11 cellular contexts compared by ENCODE assay signal in the genomic region with DNA sequence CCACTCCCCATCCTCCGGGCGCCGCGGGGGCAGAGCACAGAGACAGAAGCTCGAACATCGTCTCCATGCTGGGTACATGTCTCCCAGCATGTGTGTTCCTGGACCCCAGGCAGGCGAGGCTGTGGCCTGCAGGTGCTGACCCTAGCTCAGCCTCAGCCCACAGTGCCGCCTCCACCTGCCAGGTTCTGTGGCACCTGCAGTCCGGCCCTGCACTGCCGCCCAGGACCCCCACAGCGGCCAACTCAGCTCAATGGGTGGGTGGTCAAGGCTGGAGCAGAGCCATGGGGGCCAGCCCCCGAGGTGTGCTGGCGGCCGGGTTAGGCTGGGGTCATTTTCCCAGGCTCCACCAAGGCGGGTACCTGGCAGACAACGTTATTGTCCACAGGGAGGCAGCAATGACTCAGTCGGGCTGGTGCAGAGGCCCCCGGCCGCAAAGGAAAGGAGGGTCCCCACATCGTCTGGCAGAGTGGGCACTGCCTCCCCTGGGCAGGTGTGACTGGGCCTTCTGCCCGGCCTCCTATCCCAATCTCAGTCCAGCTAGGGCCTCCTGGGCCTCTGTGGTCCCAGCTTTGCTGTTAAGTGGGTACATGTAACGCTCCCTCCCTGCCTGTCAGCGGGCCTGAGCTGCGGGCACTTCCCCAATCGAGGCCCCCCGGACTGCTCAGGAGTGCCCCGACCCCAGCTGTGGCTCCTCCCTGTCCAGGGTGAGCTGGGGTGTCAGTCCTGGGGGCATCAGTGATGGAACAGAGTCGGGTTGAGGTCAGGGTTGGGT. TPM values are rescaled to one million over a fixed set of nuclear protein-coding genes. Genes with fewer than 3 reads are reported as not detected.
DNase-seq lines count a peak whose midpoint lies in the region; ATAC-seq and TF ChIP-seq lines count a peak whose summit lies in the region.
"Had no signal": no experiment of that assay in that cellular context is flagged by ENCODE, and none has a peak within 500 bp of the region (broad histone marks: within the 10 kb centered on the region; RNA-seq: fewer than 3 reads in every experiment).

No MANE protein-coding gene starts in this region.

- intact Hi-C loops in Panc1 (cut with micrococcal nuclease; ENCODE audit: unreplicated experiment): loop anchor here (5.0 kb wide), 1 partner anchor 81 kb away; no protein-coding TSS in a partner anchor

- H3K4me3 ChIP-seq in GM12864 (ENCODE audit: low read depth, low read length): no peak overlapping the region
- H3K4me3 ChIP-seq in Panc1 (ENCODE audit: low read depth in 2 of 2, low read length in 2 of 2): no peak overlapping the region
- H3K4me3 ChIP-seq: suprapubic skin had no signal

- no peaks in the 10 kb centered on the region for H3K9me3 ChIP-seq in Panc1 (ENCODE audit: control insufficient read depth, insufficient read depth, low read depth, low read length)
- H3K9me3 ChIP-seq: suprapubic skin had no signal

- no TSS peak for BruUV-seq in Panc1 (replicated peaks; lab: Mats Ljungman, UMichigan)

- TF ChIP-seq CTCF in 22Rv1 (IDR thresholded peaks at IDR 0.05) (peak; percentile 24; the same call in 1 of the 2 replicates), GM12864 (IDR thresholded peaks at IDR 0.05; ENCODE audit: low read depth, low read length, missing control alignments) (peak; percentile 7), Panc1 (IDR thresholded peaks at IDR 0.05) (peak; percentile 52)

- CTCF ChIA-PET in Panc1 (lab: Charles Lee): interaction anchor here (0.6 kb wide), 1 partner anchor 211 kb away, joined by 8 read pairs; no protein-coding TSS in a partner anchor

- in situ Hi-C loops in Panc1 (cut with HindIII; ENCODE audit: low pct_unique_long_range_greater_than_20kb, low sequenced_read_pairs): no loop called here

- ATAC-seq in Panc1 (no peak), GM19397 (IDR thresholded peaks at IDR 0.05; ENCODE audit: unreplicated experiment) (no peak), HG02571 (IDR thresholded peaks at IDR 0.05; ENCODE audit: unreplicated experiment) (no peak)

- DNase-seq in GM12864 (ENCODE audit: low read depth): no peak
- no peak for DNase-seq in Panc1 (ENCODE audit: low read depth, low spot score)
- peak; percentile 65 for DNase-seq in iPS-NIHi7 (ENCODE audit: extremely low spot score)
- no peak for DNase-seq in DMS 273 (lab: John Stamatoyannopoulos, UW; ENCODE audit: unreplicated experiment)
- DNase-seq in DMS114 treated with DMSO at 0.1 percent for 48 hours (lab: John Stamatoyannopoulos, UW; ENCODE audit: unreplicated experiment): no peak
- DNase-seq: effector CD4-positive, alpha-beta T cell; NK-92 treated with Interleukin-12 subunit alpha and Interleukin-12 subunit beta, amount 100 ng/mL, for 24 hours had no signal

- peaks cover 4% of the 10 kb centered on the region; the same call in 1 of the 2 replicates for H3K4me1 ChIP-seq in Panc1 (ENCODE audit: control insufficient read depth, insufficient read depth, low read length)

- H3K27ac ChIP-seq in 22Rv1 (no peak overlapping the region), Panc1 (ENCODE audit: low read length) (no peak overlapping the region)
- H3K27ac ChIP-seq: suprapubic skin had no signal

- POLR2A ChIA-PET in Panc1 (lab: Charles Lee): no interaction called here

- no peaks in the 10 kb centered on the region for H3K36me3 ChIP-seq in Panc1 (ENCODE audit: control insufficient read depth, insufficient read depth, low read length)
- H3K36me3 ChIP-seq: suprapubic skin had no signal

- no peaks in the 10 kb centered on the region for H3K27me3 ChIP-seq in Panc1 (ENCODE audit: control insufficient read depth, insufficient read depth, low read length)

RNA-seq across cellular contexts. Expression of a gene that starts 20.2 kb away (rescaled TPM):
- total RNA-seq in Panc1 (2021; ENCODE audit: unreplicated experiment): 75.3 TPM
- polyA plus RNA-seq in Panc1 (2012; ENCODE audit: insufficient read length): 86.7 TPM

RNA-seq across cellular contexts. Expression of a gene that starts 32.8 kb away (rescaled TPM):
- total RNA-seq in Panc1 (2021; ENCODE audit: unreplicated experiment): 43.7 TPM
- polyA plus RNA-seq in Panc1 (2012; ENCODE audit: insufficient read length): 62.1 TPM

RNA-seq across cellular contexts. Expression of a gene that starts 47.0 kb away (rescaled TPM):
- 0.26 TPM for total RNA-seq in Panc1 (2021; ENCODE audit: unreplicated experiment)
- not detected for polyA plus RNA-seq in Panc1 (2012; ENCODE audit: insufficient read length)
